In the genomic region with DNA sequence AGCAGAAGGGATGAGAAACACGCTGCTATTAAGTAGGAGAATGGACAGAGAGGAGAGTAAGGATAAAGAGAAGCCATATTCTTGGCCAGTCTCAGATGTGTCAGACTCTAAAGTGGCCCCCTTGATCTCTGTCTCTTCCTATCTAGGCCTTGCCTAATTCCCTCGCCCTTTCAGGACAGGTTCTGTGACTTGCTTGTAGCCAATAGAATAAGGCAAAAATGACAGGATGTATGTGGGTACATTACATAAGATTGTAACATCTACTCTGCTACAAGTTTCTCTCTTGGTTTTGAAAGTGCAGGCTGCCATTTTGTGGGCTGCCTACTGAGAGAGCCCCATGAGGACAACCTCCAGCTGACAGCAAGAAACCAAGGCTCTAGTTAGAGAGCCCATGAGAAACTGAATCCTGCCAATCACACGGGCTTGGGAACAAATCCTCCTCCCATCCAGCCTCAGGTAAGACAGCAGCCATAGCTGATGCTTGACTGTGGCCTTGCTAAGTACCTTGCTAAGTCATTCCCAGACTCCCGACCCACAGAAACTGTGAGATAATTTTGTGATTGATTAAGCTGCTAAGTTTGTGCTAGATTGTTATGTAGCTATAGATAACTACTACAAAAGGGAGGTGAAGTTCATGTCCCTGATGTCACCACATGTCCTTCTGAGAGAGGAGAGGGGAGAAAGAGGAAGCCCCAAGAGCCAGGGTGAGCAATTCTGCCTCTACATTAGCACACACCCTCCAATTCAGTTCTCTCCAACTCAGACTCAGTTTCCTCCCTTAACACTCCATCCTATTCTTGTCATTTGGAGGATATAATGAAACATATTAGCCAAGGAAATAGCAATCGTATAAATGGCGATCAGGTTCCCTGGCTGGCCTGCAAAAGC, we compare ENCODE assay signal across 23 cellular contexts.
DNase-seq lines count a peak whose midpoint lies in the region; ATAC-seq, FAIRE-seq and TF ChIP-seq lines count a peak whose summit lies in the region.
"Had no signal": no experiment of that assay in that cellular context is flagged by ENCODE, and none has a peak within 500 bp of the region (broad histone marks: within the 10 kb centered on the region; RNA-seq: fewer than 3 reads in every experiment).

No MANE protein-coding gene starts in this region.

- no peaks in the 10 kb centered on the region for H3K27me3 ChIP-seq in MM.1S (replicated peaks; ENCODE audit: insufficient read depth, low read length)
- no peaks in the 10 kb centered on the region for H3K27me3 ChIP-seq in GM12878 (replicated peaks in 1 of 2; ENCODE audit: control insufficient read depth in 2 of 2, insufficient read depth in 2 of 2, low read length in 1 of 2)
- H3K27me3 ChIP-seq: foreskin keratinocyte, pancreas, tibial nerve had no signal

- SMC1A ChIA-PET in GM12878 (lab: Charles Lee; ENCODE audit: uncharacterized antibody, unreplicated experiment) = interaction anchor here (0.7 to 3.9 kb wide), 15 partner anchors 9 to 190 kb away, joined by 3 to 18 read pairs (median 4); no protein-coding TSS in a partner anchor

- no peak overlapping the region for H3K27ac ChIP-seq in MM.1S (ENCODE audit: low read length)
- no peak overlapping the region for H3K27ac ChIP-seq in GM12878 (ENCODE audit: control insufficient read depth, insufficient read depth)
- H3K27ac ChIP-seq: epithelial cell of prostate, foreskin keratinocyte, KMS-11, pancreas, tibial nerve had no signal

- no TSS peak for BruUV-seq in GM12878 (replicated peaks; lab: Mats Ljungman, UMichigan)

- H3K9me2 ChIP-seq in MM.1S (replicated peaks; ENCODE audit: insufficient read depth, low read length) = no peaks in the 10 kb centered on the region

- ATAC-seq in GM12878 = peak; percentile 34
- no peak for ATAC-seq in GM18870 (IDR thresholded peaks at IDR 0.05; ENCODE audit: unreplicated experiment)
- no peak for ATAC-seq in HG02678 (IDR thresholded peaks at IDR 0.05; ENCODE audit: unreplicated experiment)
- ATAC-seq: activated T-helper 17 cell treated with anti-CD3 and anti-CD28 coated beads, Interleukin-2, amount 50 U/mL, for 72 hours; foreskin keratinocyte; PC-3 had no signal

- 0 out of 2 replicates have a peak, but pooled peaks cover under 1% of the 10 kb centered on the region for H3F3A ChIP-seq in MM.1S (ENCODE audit: insufficient read depth, low read length)

- H4K20me1 ChIP-seq in MM.1S (ENCODE audit: insufficient read depth, low read length) (no peaks in the 10 kb centered on the region), GM12878 (ENCODE audit: control insufficient read depth, insufficient read depth) (no peaks in the 10 kb centered on the region)

- TF ChIP-seq CTCF in MM.1S (IDR thresholded peaks at IDR 0.05; ENCODE audit: low read length) = no peak
- no peak for TF ChIP-seq CTCF in GM12878 (IDR thresholded peaks at IDR 0.05 in 2 of 3, conservative IDR thresholded peaks at IDR 0.05 in 1 of 3; ENCODE audit: control insufficient read depth in 2 of 3, extremely low read depth in 1 of 3, insufficient read depth in 1 of 3, low read depth in 3 of 3, low read length in 3 of 3)

- H3K4me1 ChIP-seq in MM.1S (ENCODE audit: low read length) (peaks cover 8% of the 10 kb centered on the region), GM12878 (ENCODE audit: control insufficient read depth, insufficient read depth, low read length) (peaks cover 10% of the 10 kb centered on the region)
- H3K4me1 ChIP-seq: foreskin keratinocyte, pancreas had no signal

- no peak for TF ChIP-seq POLR2A in GM12878 (IDR thresholded peaks at IDR 0.05; ENCODE audit: low read depth, low read length)

- intact Hi-C loops in GM12878 (cut with micrococcal nuclease; ENCODE audit: unreplicated experiment) = no loop called here

- H2AFZ ChIP-seq in MM.1S (ENCODE audit: low read length) (no peak overlapping the region), GM12878 (ENCODE audit: control insufficient read depth, low read depth, low read length) (no peak overlapping the region)

- peak; percentile 15 for DNase-seq in GF-D8 (lab: John Stamatoyannopoulos, UW)
- no peak for DNase-seq in GM19239 (ENCODE audit: insufficient read length, low spot score)
- peak; percentile 38 for DNase-seq in MM.1S
- DNase-seq in GM12878 (ENCODE audit: low read depth, low spot score) = no peak
- no peak for DNase-seq in A172 (ENCODE audit: low spot score)
- no peak for DNase-seq in NCI-H1048 (lab: John Stamatoyannopoulos, UW)
- DNase-seq: DND-41; foreskin keratinocyte; hippocampal formation; islet precursor cell; mammary epithelial cell; NCI-H1105 treated with DMSO at 0.1 percent for 48 hours; NCI-H2107; NCI-H524; pancreas; PC-3; stimulated activated naive CD4-positive, alpha-beta T cell had no signal

- FAIRE-seq in GM19239 (lab: Jason Lieb, UNC) (peak; percentile 70), GM12878 (lab: Jason Lieb, UNC) (no peak)
- FAIRE-seq: pancreas had no signal

- POLR2A ChIA-PET in GM12878 (lab: Charles Lee) = interaction anchor here (1.0 to 1.6 kb wide), 3 partner anchors 11 to 24 kb away, joined by 3 to 6 read pairs (median 4); no protein-coding TSS in a partner anchor

- RAD21 ChIA-PET in GM12878 (lab: Charles Lee; ENCODE audit: unreplicated experiment) = no interaction called here

- H3K79me2 ChIP-seq in MM.1S (ENCODE audit: low read length) (no peaks in the 10 kb centered on the region), GM12878 (ENCODE audit: control insufficient read depth, insufficient read depth, low read length) (no peaks in the 10 kb centered on the region)

- in situ Hi-C loops in GM12878 (cut with MboI) = no loop called here

- H3K9me3 ChIP-seq in MM.1S (replicated peaks; ENCODE audit: insufficient read depth, low read length) = no peaks in the 10 kb centered on the region
- H3K9me3 ChIP-seq in GM12878 (replicated peaks; ENCODE audit: control insufficient read depth, insufficient read depth, low read length) = no peaks in the 10 kb centered on the region
- H3K9me3 ChIP-seq: pancreas, tibial nerve had no signal

- no peak overlapping the region for H3K4me2 ChIP-seq in MM.1S (ENCODE audit: low read depth, low read length)
- no peak overlapping the region for H3K4me2 ChIP-seq in GM12878 (ENCODE audit: control insufficient read depth, insufficient read depth)
- H3K4me2 ChIP-seq: KMS-11 had no signal

- H3K9ac ChIP-seq in MM.1S (ENCODE audit: low read length) = no peak overlapping the region
- no peak overlapping the region for H3K9ac ChIP-seq in GM12878 (ENCODE audit: control insufficient read depth, insufficient read depth, low read length)
- H3K9ac ChIP-seq: KMS-11 had no signal

- no peak for TF ChIP-seq EP300 in GM12878 (IDR thresholded peaks at IDR 0.05; ENCODE audit: borderline replicate concordance in 1 of 2, control insufficient read depth in 1 of 2, low read depth in 2 of 2, low read length in 2 of 2)

- no peak for TF ChIP-seq RAD21 in GM12878 (IDR thresholded peaks at IDR 0.05; ENCODE audit: insufficient read depth, low read depth, low read length)

- H3K36me3 ChIP-seq in MM.1S (replicated peaks; ENCODE audit: insufficient read depth, low read length) (no peaks in the 10 kb centered on the region), GM12878 (ENCODE audit: control insufficient read depth in 2 of 2, insufficient read depth in 2 of 2, low read length in 1 of 2) (no peaks in the 10 kb centered on the region)
- H3K36me3 ChIP-seq: pancreas, tibial nerve had no signal

- WGBS in GM12878 (ENCODE audit: insufficient coverage, insufficient replicate concordance, low lambda C conversion rate, missing lambda C conversion rate) = 97% methylated on average over 6 of the region's 6 CpGs

- CTCF ChIA-PET in GM12878 (lab: Yijun Ruan, JAX) = interaction anchor here (0.9 to 1.4 kb wide), 6 partner anchors 9 to 216 kb away, joined by 3 to 5 read pairs (median 4); no protein-coding TSS in a partner anchor

- H3K4me3 ChIP-seq in MM.1S (ENCODE audit: low read length) = no peak overlapping the region
- no peak overlapping the region for H3K4me3 ChIP-seq in GM12878
- H3K4me3 ChIP-seq: pancreas, tibial nerve had no signal

TF ChIP-seq in GM12878, 131 proteins besides CTCF, POLR2A, EP300 and RAD21 (continues in another document):
- TF ChIP-seq, protein P1, sequence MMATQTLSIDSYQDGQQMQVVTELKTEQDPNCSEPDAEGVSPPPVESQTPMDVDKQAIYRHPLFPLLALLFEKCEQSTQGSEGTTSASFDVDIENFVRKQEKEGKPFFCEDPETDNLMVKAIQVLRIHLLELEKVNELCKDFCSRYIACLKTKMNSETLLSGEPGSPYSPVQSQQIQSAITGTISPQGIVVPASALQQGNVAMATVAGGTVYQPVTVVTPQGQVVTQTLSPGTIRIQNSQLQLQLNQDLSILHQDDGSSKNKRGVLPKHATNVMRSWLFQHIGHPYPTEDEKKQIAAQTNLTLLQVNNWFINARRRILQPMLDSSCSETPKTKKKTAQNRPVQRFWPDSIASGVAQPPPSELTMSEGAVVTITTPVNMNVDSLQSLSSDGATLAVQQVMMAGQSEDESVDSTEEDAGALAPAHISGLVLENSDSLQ (IDR thresholded peaks at IDR 0.05) = 0 out of 2 replicates have a peak, but pooled peaks have one; percentile 12
- no peak for TF ChIP-seq MYB (IDR thresholded peaks at IDR 0.05; ENCODE audit: borderline replicate concordance, low read depth, low read length)
- TF ChIP-seq SPI1 (IDR thresholded peaks at IDR 0.05; ENCODE audit: borderline replicate concordance, insufficient read depth, low read depth, low read length) = peak; percentile 31; the same call in 1 of the 2 replicates
- TF ChIP-seq CBX5 (IDR thresholded peaks at IDR 0.05; ENCODE audit: low read depth) = no peak
- peak; percentile 29 for TF ChIP-seq MEF2B (IDR thresholded peaks at IDR 0.05; ENCODE audit: partially characterized antibody, poor library complexity, severe bottlenecking)
- TF ChIP-seq, protein P2, sequence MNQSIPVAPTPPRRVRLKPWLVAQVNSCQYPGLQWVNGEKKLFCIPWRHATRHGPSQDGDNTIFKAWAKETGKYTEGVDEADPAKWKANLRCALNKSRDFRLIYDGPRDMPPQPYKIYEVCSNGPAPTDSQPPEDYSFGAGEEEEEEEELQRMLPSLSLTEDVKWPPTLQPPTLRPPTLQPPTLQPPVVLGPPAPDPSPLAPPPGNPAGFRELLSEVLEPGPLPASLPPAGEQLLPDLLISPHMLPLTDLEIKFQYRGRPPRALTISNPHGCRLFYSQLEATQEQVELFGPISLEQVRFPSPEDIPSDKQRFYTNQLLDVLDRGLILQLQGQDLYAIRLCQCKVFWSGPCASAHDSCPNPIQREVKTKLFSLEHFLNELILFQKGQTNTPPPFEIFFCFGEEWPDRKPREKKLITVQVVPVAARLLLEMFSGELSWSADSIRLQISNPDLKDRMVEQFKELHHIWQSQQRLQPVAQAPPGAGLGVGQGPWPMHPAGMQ (IDR thresholded peaks at IDR 0.05; ENCODE audit: borderline replicate concordance) = no peak

Comparison
In these comparisons a context has a peak if more than half of its experiments do, and no peak if none do; other contexts are left out.
1. DNase-seq: peak in GF-D8 (single experiment) and MM.1S (single experiment); none in GM19239 (single experiment), GM12878 (single experiment), A172 (single experiment) and NCI-H1048 (single experiment).